In genomic region chr14:68655021-68655811, GRCh38 we compare ENCODE assay signal across 10 cellular contexts.
DNase-seq lines count a peak whose midpoint lies in the region; FAIRE-seq and TF ChIP-seq lines count a peak whose summit lies in the region.
"Had no signal": no experiment of that assay in that cellular context is flagged by ENCODE, and none has a peak within 500 bp of the region (broad histone marks: within the 10 kb centered on the region; RNA-seq: fewer than 3 reads in every experiment).

No MANE protein-coding gene starts in this region.

- no peaks in the 10 kb centered on the region for H3K9me3 ChIP-seq in sigmoid colon

- H3K27ac ChIP-seq in sigmoid colon = peak overlapping the region; percentile 88 to 95 (median 91)

- H3K4me1 ChIP-seq in sigmoid colon = peaks cover 0 to 94% (median 82%) of the 10 kb centered on the region in 4 donors

- intact Hi-C loops in sigmoid colon (cut with DNase I) = loop anchor here (5.0 kb wide), 1 partner anchor 127 kb away; no protein-coding TSS in a partner anchor

- DNase-seq in HTR-8/SVneo (ENCODE audit: insufficient read length, low spot score) = no peak
- DNase-seq in NCI-H2227 treated with DMSO at 0.1 percent for 48 hours (lab: John Stamatoyannopoulos, UW) = peak; percentile 19
- peak; percentile 55 for DNase-seq in kidney tubule cell (ENCODE audit: low spot score)
- no peak for DNase-seq in sigmoid colon
- no peak for DNase-seq in NCI-H2107 (lab: John Stamatoyannopoulos, UW)
- DNase-seq in amniotic stem cell (lab: John Stamatoyannopoulos, UW) = no peak
- DNase-seq in NCI-H128 (lab: John Stamatoyannopoulos, UW; ENCODE audit: unreplicated experiment) = no peak
- DNase-seq: EL, NCI-H510A had no signal

- H3K27me3 ChIP-seq in sigmoid colon = no peaks in the 10 kb centered on the region

- no peak for TF ChIP-seq EP300 in sigmoid colon (IDR thresholded peaks at IDR 0.05)

- peak; percentile 97 for FAIRE-seq in HTR-8/SVneo (lab: Jason Lieb, UNC)
- FAIRE-seq: K562 had no signal

- no peak for TF ChIP-seq CTCF in sigmoid colon (IDR thresholded peaks at IDR 0.05)

- 64 to 75% methylated on average over 17 of the region's 17 CpGs for WGBS in sigmoid colon, 2 donors

- no peak for TF ChIP-seq POLR2A in sigmoid colon (IDR thresholded peaks at IDR 0.05)

- no peak overlapping the region for H3K4me3 ChIP-seq in sigmoid colon
- H3K4me3 ChIP-seq: K562 had no signal

- no peaks in the 10 kb centered on the region for H3K36me3 ChIP-seq in sigmoid colon

Comparison
In these comparisons a context has a peak if more than half of its experiments do, and no peak if none do; other contexts are left out.
1. DNase-seq: peak in NCI-H2227 treated with DMSO at 0.1 percent for 48 hours (single experiment) and kidney tubule cell (single experiment); none in HTR-8/SVneo (single experiment), sigmoid colon (single experiment), NCI-H2107 (single experiment), amniotic stem cell (single experiment) and NCI-H128 (single experiment).